1 cellular context compared by ENCODE assay signal in the genomic region with DNA sequence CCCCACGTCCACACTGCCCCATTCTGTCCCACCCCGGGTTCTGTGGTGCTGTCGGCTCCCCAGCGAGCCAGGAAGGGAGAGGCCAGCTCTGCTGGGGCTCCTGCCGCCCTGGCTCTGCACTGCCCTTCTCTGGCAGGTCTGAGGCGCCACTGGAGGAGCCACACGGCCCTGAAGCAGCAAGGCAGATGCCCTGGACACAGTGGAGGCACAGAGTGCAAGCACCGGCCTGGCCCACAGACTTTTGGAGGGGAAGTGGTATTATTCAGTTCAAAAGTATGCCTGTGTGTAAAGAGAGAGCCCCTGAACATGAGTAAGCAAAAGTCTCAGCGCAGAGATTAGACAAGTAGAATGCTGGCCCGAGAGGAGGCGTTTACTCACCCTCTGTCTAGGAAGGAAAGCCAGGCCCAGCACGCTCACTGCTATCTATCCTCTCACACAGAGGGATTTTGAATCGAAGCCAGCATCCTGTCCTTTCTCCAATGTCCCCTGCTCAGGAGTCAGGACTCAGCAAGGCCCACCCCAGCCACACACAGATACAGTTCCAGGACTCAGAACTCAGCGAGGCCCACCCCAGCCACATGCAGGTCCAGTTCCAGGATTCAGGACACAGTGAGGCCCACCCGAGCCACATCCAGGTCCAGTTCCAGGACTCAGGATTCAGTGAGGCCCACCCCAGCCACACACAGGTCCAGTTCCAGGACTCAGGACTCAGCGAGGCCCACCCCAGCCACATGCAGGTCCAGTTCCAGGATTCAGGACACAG.
TF ChIP-seq lines count a peak whose summit lies in the region.

No MANE protein-coding gene starts in this region.

TF ChIP-seq in K562, 482 proteins besides CTCF, POLR2A, EP300 and RAD21 (continued from another document):
- TF ChIP-seq, protein P1, sequence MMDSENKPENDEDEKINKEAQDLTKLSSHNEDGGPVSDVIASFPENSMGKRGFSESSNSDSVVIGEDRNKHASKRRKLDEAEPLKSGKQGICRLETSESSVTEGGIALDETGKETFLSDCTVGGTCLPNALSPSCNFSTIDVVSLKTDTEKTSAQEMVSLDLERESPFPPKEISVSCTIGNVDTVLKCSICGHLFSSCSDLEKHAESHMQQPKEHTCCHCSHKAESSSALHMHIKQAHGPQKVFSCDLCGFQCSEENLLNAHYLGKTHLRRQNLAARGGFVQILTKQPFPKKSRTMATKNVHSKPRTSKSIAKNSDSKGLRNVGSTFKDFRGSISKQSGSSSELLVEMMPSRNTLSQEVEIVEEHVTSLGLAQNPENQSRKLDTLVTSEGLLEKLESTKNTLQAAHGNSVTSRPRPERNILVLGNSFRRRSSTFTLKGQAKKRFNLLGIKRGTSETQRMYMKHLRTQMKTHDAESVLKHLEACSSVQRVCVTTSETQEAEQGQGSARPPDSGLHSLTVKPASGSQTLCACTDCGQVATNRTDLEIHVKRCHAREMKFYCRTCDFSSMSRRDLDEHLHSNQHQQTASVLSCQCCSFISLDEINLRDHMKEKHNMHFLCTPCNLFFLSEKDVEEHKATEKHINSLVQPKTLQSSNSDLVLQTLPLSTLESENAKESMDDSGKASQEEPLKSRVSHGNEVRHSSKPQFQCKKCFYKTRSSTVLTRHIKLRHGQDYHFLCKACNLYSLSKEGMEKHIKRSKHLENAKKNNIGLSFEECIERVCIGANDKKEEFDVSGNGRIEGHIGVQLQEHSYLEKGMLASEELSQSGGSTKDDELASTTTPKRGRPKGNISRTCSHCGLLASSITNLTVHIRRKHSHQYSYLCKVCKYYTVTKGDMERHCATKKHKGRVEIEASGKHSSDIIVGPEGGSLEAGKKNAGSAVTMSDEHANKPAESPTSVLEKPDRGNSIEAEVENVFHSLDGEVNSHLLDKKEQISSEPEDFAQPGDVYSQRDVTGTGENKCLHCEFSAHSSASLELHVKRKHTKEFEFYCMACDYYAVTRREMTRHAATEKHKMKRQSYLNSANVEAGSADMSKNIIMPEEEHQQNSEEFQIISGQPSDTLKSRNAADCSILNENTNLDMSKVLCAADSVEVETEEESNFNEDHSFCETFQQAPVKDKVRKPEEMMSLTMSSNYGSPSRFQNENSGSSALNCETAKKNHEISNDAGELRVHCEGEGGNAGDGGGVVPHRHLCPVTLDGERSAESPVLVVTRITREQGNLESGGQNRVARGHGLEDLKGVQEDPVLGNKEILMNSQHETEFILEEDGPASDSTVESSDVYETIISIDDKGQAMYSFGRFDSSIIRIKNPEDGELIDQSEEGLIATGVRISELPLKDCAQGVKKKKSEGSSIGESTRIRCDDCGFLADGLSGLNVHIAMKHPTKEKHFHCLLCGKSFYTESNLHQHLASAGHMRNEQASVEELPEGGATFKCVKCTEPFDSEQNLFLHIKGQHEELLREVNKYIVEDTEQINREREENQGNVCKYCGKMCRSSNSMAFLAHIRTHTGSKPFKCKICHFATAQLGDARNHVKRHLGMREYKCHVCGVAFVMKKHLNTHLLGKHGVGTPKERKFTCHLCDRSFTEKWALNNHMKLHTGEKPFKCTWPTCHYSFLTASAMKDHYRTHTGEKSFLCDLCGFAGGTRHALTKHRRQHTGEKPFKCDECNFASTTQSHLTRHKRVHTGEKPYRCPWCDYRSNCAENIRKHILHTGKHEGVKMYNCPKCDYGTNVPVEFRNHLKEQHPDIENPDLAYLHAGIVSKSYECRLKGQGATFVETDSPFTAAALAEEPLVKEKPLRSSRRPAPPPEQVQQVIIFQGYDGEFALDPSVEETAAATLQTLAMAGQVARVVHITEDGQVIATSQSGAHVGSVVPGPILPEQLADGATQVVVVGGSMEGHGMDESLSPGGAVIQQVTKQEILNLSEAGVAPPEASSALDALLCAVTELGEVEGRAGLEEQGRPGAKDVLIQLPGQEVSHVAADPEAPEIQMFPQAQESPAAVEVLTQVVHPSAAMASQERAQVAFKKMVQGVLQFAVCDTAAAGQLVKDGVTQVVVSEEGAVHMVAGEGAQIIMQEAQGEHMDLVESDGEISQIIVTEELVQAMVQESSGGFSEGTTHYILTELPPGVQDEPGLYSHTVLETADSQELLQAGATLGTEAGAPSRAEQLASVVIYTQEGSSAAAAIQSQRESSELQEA (IDR thresholded peaks at IDR 0.05; ENCODE audit: low read depth): no peak
- TF ChIP-seq, protein P2, sequence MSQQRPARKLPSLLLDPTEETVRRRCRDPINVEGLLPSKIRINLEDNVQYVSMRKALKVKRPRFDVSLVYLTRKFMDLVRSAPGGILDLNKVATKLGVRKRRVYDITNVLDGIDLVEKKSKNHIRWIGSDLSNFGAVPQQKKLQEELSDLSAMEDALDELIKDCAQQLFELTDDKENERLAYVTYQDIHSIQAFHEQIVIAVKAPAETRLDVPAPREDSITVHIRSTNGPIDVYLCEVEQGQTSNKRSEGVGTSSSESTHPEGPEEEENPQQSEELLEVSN (IDR thresholded peaks at IDR 0.05; ENCODE audit: borderline replicate concordance in 1 of 2, extremely low read depth in 1 of 2, insufficient read depth in 1 of 2, insufficient read length in 1 of 2, low read depth in 1 of 2, low read length in 1 of 2, poor library complexity in 1 of 2, severe bottlenecking in 1 of 2): peak in 1 of 2 experiments; percentile 51
- TF ChIP-seq, protein P3, sequence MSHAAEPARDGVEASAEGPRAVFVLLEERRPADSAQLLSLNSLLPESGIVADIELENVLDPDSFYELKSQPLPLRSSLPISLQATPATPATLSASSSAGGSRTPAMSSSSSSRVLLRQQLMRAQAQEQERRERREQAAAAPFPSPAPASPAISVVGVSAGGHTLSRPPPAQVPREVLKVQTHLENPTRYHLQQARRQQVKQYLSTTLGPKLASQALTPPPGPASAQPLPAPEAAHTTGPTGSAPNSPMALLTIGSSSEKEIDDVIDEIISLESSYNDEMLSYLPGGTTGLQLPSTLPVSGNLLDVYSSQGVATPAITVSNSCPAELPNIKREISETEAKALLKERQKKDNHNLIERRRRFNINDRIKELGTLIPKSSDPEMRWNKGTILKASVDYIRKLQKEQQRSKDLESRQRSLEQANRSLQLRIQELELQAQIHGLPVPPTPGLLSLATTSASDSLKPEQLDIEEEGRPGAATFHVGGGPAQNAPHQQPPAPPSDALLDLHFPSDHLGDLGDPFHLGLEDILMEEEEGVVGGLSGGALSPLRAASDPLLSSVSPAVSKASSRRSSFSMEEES (CRISPR knock-in tag; IDR thresholded peaks at IDR 0.05): no peak
- TF ChIP-seq, protein P4, sequence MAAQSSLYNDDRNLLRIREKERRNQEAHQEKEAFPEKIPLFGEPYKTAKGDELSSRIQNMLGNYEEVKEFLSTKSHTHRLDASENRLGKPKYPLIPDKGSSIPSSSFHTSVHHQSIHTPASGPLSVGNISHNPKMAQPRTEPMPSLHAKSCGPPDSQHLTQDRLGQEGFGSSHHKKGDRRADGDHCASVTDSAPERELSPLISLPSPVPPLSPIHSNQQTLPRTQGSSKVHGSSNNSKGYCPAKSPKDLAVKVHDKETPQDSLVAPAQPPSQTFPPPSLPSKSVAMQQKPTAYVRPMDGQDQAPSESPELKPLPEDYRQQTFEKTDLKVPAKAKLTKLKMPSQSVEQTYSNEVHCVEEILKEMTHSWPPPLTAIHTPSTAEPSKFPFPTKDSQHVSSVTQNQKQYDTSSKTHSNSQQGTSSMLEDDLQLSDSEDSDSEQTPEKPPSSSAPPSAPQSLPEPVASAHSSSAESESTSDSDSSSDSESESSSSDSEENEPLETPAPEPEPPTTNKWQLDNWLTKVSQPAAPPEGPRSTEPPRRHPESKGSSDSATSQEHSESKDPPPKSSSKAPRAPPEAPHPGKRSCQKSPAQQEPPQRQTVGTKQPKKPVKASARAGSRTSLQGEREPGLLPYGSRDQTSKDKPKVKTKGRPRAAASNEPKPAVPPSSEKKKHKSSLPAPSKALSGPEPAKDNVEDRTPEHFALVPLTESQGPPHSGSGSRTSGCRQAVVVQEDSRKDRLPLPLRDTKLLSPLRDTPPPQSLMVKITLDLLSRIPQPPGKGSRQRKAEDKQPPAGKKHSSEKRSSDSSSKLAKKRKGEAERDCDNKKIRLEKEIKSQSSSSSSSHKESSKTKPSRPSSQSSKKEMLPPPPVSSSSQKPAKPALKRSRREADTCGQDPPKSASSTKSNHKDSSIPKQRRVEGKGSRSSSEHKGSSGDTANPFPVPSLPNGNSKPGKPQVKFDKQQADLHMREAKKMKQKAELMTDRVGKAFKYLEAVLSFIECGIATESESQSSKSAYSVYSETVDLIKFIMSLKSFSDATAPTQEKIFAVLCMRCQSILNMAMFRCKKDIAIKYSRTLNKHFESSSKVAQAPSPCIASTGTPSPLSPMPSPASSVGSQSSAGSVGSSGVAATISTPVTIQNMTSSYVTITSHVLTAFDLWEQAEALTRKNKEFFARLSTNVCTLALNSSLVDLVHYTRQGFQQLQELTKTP (IDR thresholded peaks at IDR 0.05; ENCODE audit: low read depth in 1 of 2, partially characterized antibody in 2 of 2): no peak
- TF ChIP-seq PKNOX1 (IDR thresholded peaks at IDR 0.05): no peak
- TF ChIP-seq FOXP1 (CRISPR knock-in tag; IDR thresholded peaks at IDR 0.05): no peak
